25 cellular contexts compared by ENCODE assay signal in genomic region chr18:31583185-31583854, GRCh38. TPM values are rescaled to one million over a fixed set of nuclear protein-coding genes. Genes with fewer than 3 reads are reported as not detected.
DNase-seq lines count a peak whose midpoint lies in the region; ATAC-seq and TF ChIP-seq lines count a peak whose summit lies in the region.
"Had no signal": no experiment of that assay in that cellular context is flagged by ENCODE, and none has a peak within 500 bp of the region (broad histone marks: within the 10 kb centered on the region; RNA-seq: fewer than 3 reads in every experiment).

No MANE protein-coding gene starts in this region.

- no peaks in the 10 kb centered on the region for H3K9me3 ChIP-seq in osteoblast (ENCODE audit: low read depth, low read length)
- H3K9me3 ChIP-seq: A549; BE2C; BLaER1 treated with 17β-estradiol and CSF1 and Interleukin-3, amounts not matched to agents 10 nM and 100 nM had no signal

- H3K9me3 Mint-ChIP-seq in activated naive CD8-positive, alpha-beta T cell treated with anti-CD3 and anti-CD28 coated beads, Interleukin-2, amount 50 U/mL, for 24 hours, result no peaks in the 10 kb centered on the region
- no peaks in the 10 kb centered on the region for H3K9me3 Mint-ChIP-seq in activated naive CD8-positive, alpha-beta T cell treated with anti-CD3 and anti-CD28 coated beads for 36 hours
- H3K9me3 Mint-ChIP-seq: CD4-positive, alpha-beta T cell; CD8-positive, alpha-beta memory T cell; GM23338; H9 had no signal

- no peaks in the 10 kb centered on the region for H3K27me3 Mint-ChIP-seq in activated naive CD8-positive, alpha-beta T cell treated with anti-CD3 and anti-CD28 coated beads, Interleukin-2, amount 50 U/mL, for 24 hours
- peaks cover 3% of the 10 kb centered on the region for H3K27me3 Mint-ChIP-seq in activated naive CD8-positive, alpha-beta T cell treated with anti-CD3 and anti-CD28 coated beads for 36 hours
- H3K27me3 Mint-ChIP-seq: CD4-positive, alpha-beta T cell had no signal

- H3K27ac Mint-ChIP-seq in activated naive CD8-positive, alpha-beta T cell treated with anti-CD3 and anti-CD28 coated beads, Interleukin-2, amount 50 U/mL, for 24 hours, result no peak overlapping the region
- H3K27ac Mint-ChIP-seq in activated naive CD8-positive, alpha-beta T cell treated with anti-CD3 and anti-CD28 coated beads for 36 hours, result no peak overlapping the region
- H3K27ac Mint-ChIP-seq: CD14-positive monocyte; CD4-positive, alpha-beta T cell; CD8-positive, alpha-beta memory T cell; GM23338; H9 had no signal

- no peaks in the 10 kb centered on the region for H3K79me2 ChIP-seq in osteoblast (ENCODE audit: insufficient read depth, low read length)

- in situ Hi-C loops in SK-MEL-5 (cut with HindIII; ENCODE audit: low pct_unique_long_range_greater_than_20kb, low sequenced_read_pairs), result no loop called here

- no peak overlapping the region for H2AFZ ChIP-seq in osteoblast (ENCODE audit: low read length)
- H2AFZ ChIP-seq: GM23338 had no signal

- no peak for DNase-seq in activated naive CD8-positive, alpha-beta T cell treated with anti-CD3 and anti-CD28 coated beads, Interleukin-2, amount 50 U/mL, for 24 hours
- no peak for DNase-seq in activated naive CD8-positive, alpha-beta T cell treated with anti-CD3 and anti-CD28 coated beads for 36 hours
- DNase-seq in SK-MEL-5 (ENCODE audit: low read depth, low spot score) (peak; percentile 61), osteoblast (ENCODE audit: insufficient read length, low spot score, missing footprints) (peak; percentile 18), NCI-H2081 treated with DMSO at 0.1 percent for 48 hours (lab: John Stamatoyannopoulos, UW) (no peak)
- DNase-seq: 8988T; ACHN; AML-193; BE2C; Calu3; CD4-positive, alpha-beta T cell; CD8-positive, alpha-beta memory T cell; DMS53; DMS79 treated with DMSO at 0.1 percent for 48 hours; GF-D8; H9 had no signal

- no peak overlapping the region for H3K4me2 ChIP-seq in osteoblast (ENCODE audit: insufficient read depth, low read length)
- H3K4me2 ChIP-seq: A549; BLaER1 treated with 17β-estradiol and CSF1 and Interleukin-3, amounts not matched to agents 10 nM and 100 nM; GM23338 had no signal

- TF ChIP-seq CTCF in osteoblast (IDR thresholded peaks at IDR 0.05; ENCODE audit: extremely low read depth, low read depth, low read length), result no peak

- peaks cover 2% of the 10 kb centered on the region for H3K4me1 Mint-ChIP-seq in activated naive CD8-positive, alpha-beta T cell treated with anti-CD3 and anti-CD28 coated beads, Interleukin-2, amount 50 U/mL, for 24 hours
- no peaks in the 10 kb centered on the region for H3K4me1 Mint-ChIP-seq in activated naive CD8-positive, alpha-beta T cell treated with anti-CD3 and anti-CD28 coated beads for 36 hours
- H3K4me1 Mint-ChIP-seq: CD14-positive monocyte; CD8-positive, alpha-beta memory T cell had no signal

- no peak overlapping the region for H3K4me3 Mint-ChIP-seq in activated naive CD8-positive, alpha-beta T cell treated with anti-CD3 and anti-CD28 coated beads, Interleukin-2, amount 50 U/mL, for 24 hours
- H3K4me3 Mint-ChIP-seq in activated naive CD8-positive, alpha-beta T cell treated with anti-CD3 and anti-CD28 coated beads for 36 hours, result no peak overlapping the region
- H3K4me3 Mint-ChIP-seq: CD14-positive monocyte; CD4-positive, alpha-beta T cell; CD8-positive, alpha-beta memory T cell; GM23338; H9 had no signal

- no peaks in the 10 kb centered on the region for H4K20me1 ChIP-seq in osteoblast (ENCODE audit: insufficient read depth, low read length)
- H4K20me1 ChIP-seq: BLaER1 treated with 17β-estradiol and CSF1 and Interleukin-3, amounts not matched to agents 10 nM and 100 nM had no signal

- H3K27me3 ChIP-seq in osteoblast (ENCODE audit: insufficient read depth, low read length), result no peaks in the 10 kb centered on the region
- H3K27me3 ChIP-seq: BE2C; BLaER1 treated with 17β-estradiol and CSF1 and Interleukin-3, amounts not matched to agents 10 nM and 100 nM had no signal

- ATAC-seq in activated naive CD8-positive, alpha-beta T cell treated with anti-CD3 and anti-CD28 coated beads, Interleukin-2, amount 50 U/mL, for 24 hours, result peak; percentile 40
- no peak for ATAC-seq in HG02678 (IDR thresholded peaks at IDR 0.05; ENCODE audit: unreplicated experiment)
- ATAC-seq: A549, GM23338, HCT116 had no signal

- H3K4me3 ChIP-seq in osteoblast (ENCODE audit: insufficient read depth, low read length), result no peak overlapping the region
- H3K4me3 ChIP-seq: A549; BLaER1 treated with 17β-estradiol and CSF1 and Interleukin-3, amounts not matched to agents 10 nM and 100 nM; GM23338 had no signal

- H3K36me3 Mint-ChIP-seq in activated naive CD8-positive, alpha-beta T cell treated with anti-CD3 and anti-CD28 coated beads, Interleukin-2, amount 50 U/mL, for 24 hours (ENCODE audit: low read depth), result no peaks in the 10 kb centered on the region
- no peaks in the 10 kb centered on the region for H3K36me3 Mint-ChIP-seq in activated naive CD8-positive, alpha-beta T cell treated with anti-CD3 and anti-CD28 coated beads for 36 hours
- H3K36me3 Mint-ChIP-seq: CD14-positive monocyte; CD8-positive, alpha-beta memory T cell had no signal

- no peaks in the 10 kb centered on the region for H3K36me3 ChIP-seq in osteoblast (ENCODE audit: insufficient read depth, low read length)
- H3K36me3 ChIP-seq: BE2C; BLaER1 treated with 17β-estradiol and CSF1 and Interleukin-3, amounts not matched to agents 10 nM and 100 nM had no signal

- H3K4me1 ChIP-seq in osteoblast (ENCODE audit: insufficient read depth, low read length), result no peaks in the 10 kb centered on the region
- H3K4me1 ChIP-seq: A549; BE2C; BLaER1 treated with 17β-estradiol and CSF1 and Interleukin-3, amounts not matched to agents 10 nM and 100 nM had no signal

- H3K27ac ChIP-seq in osteoblast (ENCODE audit: low read depth, low read length), result no peak overlapping the region
- H3K27ac ChIP-seq: A549; BLaER1 treated with 17β-estradiol and CSF1 and Interleukin-3, amounts not matched to agents 10 nM and 100 nM had no signal

RNA-seq across cellular contexts. Expression of gene TTR, which starts 8.4 kb away (rescaled TPM):
- total RNA-seq in activated naive CD8-positive, alpha-beta T cell treated with anti-CD3 and anti-CD28 coated beads for 36 hours, result not detected
- total RNA-seq in SK-MEL-5 (2014; rRNA removed; shearing (Covaris generic)), result 0.16 and 0.18 TPM in 2 replicates
- 0.20 TPM in 1 of 2 replicates, not detected in the other for polyA plus RNA-seq in SK-MEL-5 (2015; cell fraction: cytosol; rRNA removed)
- polyA plus RNA-seq in SK-MEL-5 (2015; cell fraction: nucleus; rRNA removed), result not detected in 2 replicates
- not detected in 2 replicates for total RNA-seq in osteoblast
- total RNA-seq: CD4-positive, alpha-beta T cell; CD8-positive, alpha-beta memory T cell; Daoy; G401; GM23338; H4; H9 had no signal
- polyA plus RNA-seq: CD14-positive monocyte; CD8-positive, alpha-beta memory T cell; GM23338 had no signal

Comparison
In these comparisons a context has a peak if more than half of its experiments do, and no peak if none do; other contexts are left out.
1. DNase-seq: peak in SK-MEL-5 (single experiment) and osteoblast (single experiment); none in activated naive CD8-positive, alpha-beta T cell treated with anti-CD3 and anti-CD28 coated beads, Interleukin-2, amount 50 U/mL, for 24 hours (single experiment), activated naive CD8-positive, alpha-beta T cell treated with anti-CD3 and anti-CD28 coated beads for 36 hours (single experiment) and NCI-H2081 treated with DMSO at 0.1 percent for 48 hours (single experiment).